17 cellular contexts compared by ENCODE assay signal in the genomic region with DNA sequence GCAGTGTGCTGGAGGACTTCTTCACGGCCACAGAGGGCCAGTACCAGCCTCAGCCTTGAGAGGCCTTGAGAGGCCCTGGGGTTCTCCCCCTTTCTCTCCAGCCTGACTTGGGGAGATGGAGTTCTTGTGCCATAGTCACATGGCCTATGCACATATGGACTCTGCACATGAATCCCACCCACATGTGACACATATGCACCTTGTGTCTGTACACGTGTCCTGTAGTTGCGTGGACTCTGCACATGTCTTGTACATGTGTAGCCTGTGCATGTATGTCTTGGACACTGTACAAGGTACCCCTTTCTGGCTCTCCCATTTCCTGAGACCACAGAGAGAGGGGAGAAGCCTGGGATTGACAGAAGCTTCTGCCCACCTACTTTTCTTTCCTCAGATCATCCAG. TPM values are rescaled to one million over a fixed set of nuclear protein-coding genes. Genes with fewer than 3 reads are reported as not detected.
DNase-seq lines count a peak whose midpoint lies in the region; ATAC-seq lines count a peak whose summit lies in the region.
"Had no signal": no experiment of that assay in that cellular context is flagged by ENCODE, and none has a peak within 500 bp of the region (broad histone marks: within the 10 kb centered on the region; RNA-seq: fewer than 3 reads in every experiment).

No MANE protein-coding gene starts in this region.

- no peak overlapping the region for H3K4me3 Mint-ChIP-seq in activated naive CD4-positive, alpha-beta T cell treated with anti-CD3 and anti-CD28 coated beads for 36 hours
- H3K4me3 Mint-ChIP-seq in CD4-positive, alpha-beta memory T cell, result no peak overlapping the region
- no peak overlapping the region for H3K4me3 Mint-ChIP-seq in activated naive CD8-positive, alpha-beta T cell treated with anti-CD3 and anti-CD28 coated beads, Interleukin-2, amount 50 U/mL, for 24 hours
- H3K4me3 Mint-ChIP-seq: CD4-positive, CD25-positive, alpha-beta regulatory T cell had no signal

- H3K4me1 ChIP-seq in CD4-positive, alpha-beta memory T cell (ENCODE audit: insufficient read depth, low read length), result peaks cover 9% of the 10 kb centered on the region
- no peaks in the 10 kb centered on the region for H3K4me1 ChIP-seq in neuronal stem cell (ENCODE audit: control insufficient read depth in 2 of 2, insufficient read depth in 1 of 2, low read depth in 1 of 2, low read length in 2 of 2)

- peak overlapping the region; percentile 56 for H4K8ac ChIP-seq in neuronal stem cell (ENCODE audit: low read depth, low read length)

- H4K91ac ChIP-seq in neuronal stem cell (ENCODE audit: low read depth, low read length, poor library complexity), result no peak overlapping the region

- H3K18ac ChIP-seq in neuronal stem cell (ENCODE audit: low read length), result peak overlapping the region; percentile 8

- no peak overlapping the region for H3K27ac ChIP-seq in CD4-positive, alpha-beta memory T cell (ENCODE audit: low read depth, low read length)
- no peak overlapping the region for H3K27ac ChIP-seq in neuronal stem cell (replicated peaks; ENCODE audit: low read length)
- H3K27ac ChIP-seq: BLaER1 treated with 17β-estradiol and CSF1 and Interleukin-3, amounts not matched to agents 10 nM and 100 nM; GM23248 had no signal

- H3K23ac ChIP-seq in neuronal stem cell (ENCODE audit: low read depth, low read length, poor library complexity), result no peak overlapping the region

- H3K4me3 ChIP-seq in CD4-positive, alpha-beta memory T cell (ENCODE audit: low read length in 2 of 2), result no peak overlapping the region
- no peak overlapping the region for H3K4me3 ChIP-seq in neuronal stem cell (ENCODE audit: low read length in 2 of 2)
- H3K4me3 ChIP-seq: BLaER1 treated with 17β-estradiol and CSF1 and Interleukin-3, amounts not matched to agents 10 nM and 100 nM; GM23248 had no signal

- WGBS in neuronal stem cell (ENCODE audit: extremely low coverage in 2 of 2, insufficient read length in 2 of 2, insufficient replicate concordance in 1 of 2), 2 donors, result no CpG with 5 or more reads among the region's 3 CpGs

- H3K27ac Mint-ChIP-seq in activated naive CD4-positive, alpha-beta T cell treated with anti-CD3 and anti-CD28 coated beads for 36 hours, result peak overlapping the region; percentile 4
- H3K27ac Mint-ChIP-seq in CD4-positive, alpha-beta memory T cell, result peak overlapping the region in 4 of 7 donors; percentile 6 to 47 (median 24)
- no peak overlapping the region for H3K27ac Mint-ChIP-seq in activated naive CD8-positive, alpha-beta T cell treated with anti-CD3 and anti-CD28 coated beads, Interleukin-2, amount 50 U/mL, for 24 hours

- POLR2A ChIA-PET in CD4-positive, alpha-beta memory T cell (lab: Charles Lee; ENCODE audit: partially characterized antibody), result interaction anchor here (1.0 to 11.3 kb wide), 2 partner anchors 11 to 34 kb away, joined by 3 to 226 read pairs; partner anchors contain the start of genes FAM167B and LCK

- H3K79me1 ChIP-seq in neuronal stem cell (ENCODE audit: low read depth, low read length), result no peaks in the 10 kb centered on the region

- H3K9ac ChIP-seq in neuronal stem cell (ENCODE audit: low read depth, low read length, poor library complexity), result no peak overlapping the region
- H3K9ac ChIP-seq: BLaER1 treated with 17β-estradiol and CSF1 and Interleukin-3, amounts not matched to agents 10 nM and 100 nM; GM23248 had no signal

- H3K36me3 ChIP-seq in CD4-positive, alpha-beta memory T cell (ENCODE audit: insufficient read depth, low read length), result peaks cover 41% of the 10 kb centered on the region
- no peaks in the 10 kb centered on the region for H3K36me3 ChIP-seq in neuronal stem cell (replicated peaks in 1 of 2; ENCODE audit: control insufficient read depth in 2 of 2, insufficient read depth in 2 of 2, low read length in 2 of 2)

- H3K36me3 Mint-ChIP-seq in activated naive CD4-positive, alpha-beta T cell treated with anti-CD3 and anti-CD28 coated beads for 36 hours (ENCODE audit: low read depth), result peaks cover 21% of the 10 kb centered on the region
- peaks cover 25 to 45% of the 10 kb centered on the region in 2 donors for H3K36me3 Mint-ChIP-seq in CD4-positive, alpha-beta memory T cell
- H3K36me3 Mint-ChIP-seq in activated naive CD8-positive, alpha-beta T cell treated with anti-CD3 and anti-CD28 coated beads, Interleukin-2, amount 50 U/mL, for 24 hours (ENCODE audit: low read depth), result peaks cover 23% of the 10 kb centered on the region

- ATAC-seq in activated naive CD8-positive, alpha-beta T cell treated with anti-CD3 and anti-CD28 coated beads, Interleukin-2, amount 50 U/mL, for 24 hours, result peak; percentile 15
- no peak for ATAC-seq in GM18519 (IDR thresholded peaks at IDR 0.05; ENCODE audit: low FRiP score, unreplicated experiment)
- ATAC-seq: HCT116 had no signal

- H2BK12ac ChIP-seq in neuronal stem cell (ENCODE audit: low read length), result no peak overlapping the region

- no peak overlapping the region for H2AFZ ChIP-seq in neuronal stem cell (ENCODE audit: low read length)
- H2AFZ ChIP-seq: GM23248 had no signal

- no peak overlapping the region for H3K4ac ChIP-seq in neuronal stem cell (ENCODE audit: low read length)

- H2BK120ac ChIP-seq in neuronal stem cell (ENCODE audit: low read depth, low read length), result no peak overlapping the region

- H2BK5ac ChIP-seq in neuronal stem cell (ENCODE audit: low read length), result no peak overlapping the region

- no peak overlapping the region for H3K14ac ChIP-seq in neuronal stem cell (ENCODE audit: low read length)

- H3K27me3 Mint-ChIP-seq in activated naive CD4-positive, alpha-beta T cell treated with anti-CD3 and anti-CD28 coated beads for 36 hours (ENCODE audit: low read depth), result no peaks in the 10 kb centered on the region
- H3K27me3 Mint-ChIP-seq in CD4-positive, alpha-beta memory T cell, result no peaks in the 10 kb centered on the region
- H3K27me3 Mint-ChIP-seq in activated naive CD8-positive, alpha-beta T cell treated with anti-CD3 and anti-CD28 coated beads, Interleukin-2, amount 50 U/mL, for 24 hours, result no peaks in the 10 kb centered on the region
- H3K27me3 Mint-ChIP-seq: CD4-positive, CD25-positive, alpha-beta regulatory T cell had no signal

- intact Hi-C loops in activated naive CD4-positive, alpha-beta T cell treated with anti-CD3 and anti-CD28 coated beads for 36 hours (cut with micrococcal nuclease), result no loop called here
- intact Hi-C loops in CD4-positive, alpha-beta memory T cell (cut with micrococcal nuclease), result no loop called here

- H2BK15ac ChIP-seq in neuronal stem cell (ENCODE audit: low read length), result no peak overlapping the region

- H3K4me2 ChIP-seq in neuronal stem cell (ENCODE audit: insufficient read depth, low read length, poor library complexity, severe bottlenecking), result no peak overlapping the region
- H3K4me2 ChIP-seq: BLaER1 treated with 17β-estradiol and CSF1 and Interleukin-3, amounts not matched to agents 10 nM and 100 nM had no signal

- no peak overlapping the region for H2AK5ac ChIP-seq in neuronal stem cell (ENCODE audit: low read depth, low read length)

- no peaks in the 10 kb centered on the region for H3K9me3 ChIP-seq in CD4-positive, alpha-beta memory T cell (ENCODE audit: control insufficient read depth in 1 of 2, low read length in 2 of 2)
- no peaks in the 10 kb centered on the region for H3K9me3 ChIP-seq in neuronal stem cell (replicated peaks in 1 of 2; ENCODE audit: control insufficient read depth in 2 of 2, insufficient read depth in 1 of 2, low read depth in 1 of 2, low read length in 2 of 2)
- H3K9me3 ChIP-seq: BLaER1 treated with 17β-estradiol and CSF1 and Interleukin-3, amounts not matched to agents 10 nM and 100 nM had no signal

- CTCF ChIA-PET in activated naive CD4-positive, alpha-beta T cell treated with anti-CD3 and anti-CD28 coated beads for 36 hours (lab: Charles Lee), result no interaction called here
- CTCF ChIA-PET in CD4-positive, alpha-beta memory T cell (lab: Charles Lee; ENCODE audit: partially characterized antibody), result interaction anchor here (3.5 kb wide), 1 partner anchor 36 kb away, joined by 19 read pairs; no protein-coding TSS in a partner anchor

- H3K9me3 Mint-ChIP-seq in activated naive CD4-positive, alpha-beta T cell treated with anti-CD3 and anti-CD28 coated beads for 36 hours, result no peaks in the 10 kb centered on the region
- H3K9me3 Mint-ChIP-seq in CD4-positive, alpha-beta memory T cell, result peaks cover 0 to 1% (median 0%) of the 10 kb centered on the region in 8 donors
- no peaks in the 10 kb centered on the region for H3K9me3 Mint-ChIP-seq in activated naive CD8-positive, alpha-beta T cell treated with anti-CD3 and anti-CD28 coated beads, Interleukin-2, amount 50 U/mL, for 24 hours
- H3K9me3 Mint-ChIP-seq: CD4-positive, CD25-positive, alpha-beta regulatory T cell had no signal

- H3K4me1 Mint-ChIP-seq in activated naive CD4-positive, alpha-beta T cell treated with anti-CD3 and anti-CD28 coated beads for 36 hours (ENCODE audit: low read depth), result peaks cover 5% of the 10 kb centered on the region
- H3K4me1 Mint-ChIP-seq in CD4-positive, alpha-beta memory T cell, result peaks cover 2 to 7% (median 6%) of the 10 kb centered on the region in 4 donors
- H3K4me1 Mint-ChIP-seq in activated naive CD8-positive, alpha-beta T cell treated with anti-CD3 and anti-CD28 coated beads, Interleukin-2, amount 50 U/mL, for 24 hours, result peaks cover 7% of the 10 kb centered on the region

- DNase-seq in activated naive CD4-positive, alpha-beta T cell treated with anti-CD3 and anti-CD28 coated beads for 36 hours, result no peak
- DNase-seq in activated naive CD4-positive, alpha-beta T cell treated with Interleukin-2 at 50 U/mL for 16 hours, result no peak
- no peak for DNase-seq in CD4-positive, alpha-beta memory T cell
- DNase-seq in activated naive CD8-positive, alpha-beta T cell treated with anti-CD3 and anti-CD28 coated beads, Interleukin-2, amount 50 U/mL, for 24 hours, result no peak
- no peak for DNase-seq in neuronal stem cell (ENCODE audit: low spot score)
- DNase-seq in stimulated activated naive CD4-positive, alpha-beta T cell (lab: John Stamatoyannopoulos, UW), result no peak
- DNase-seq in amniotic stem cell (lab: John Stamatoyannopoulos, UW), result no peak
- DNase-seq: ACHN; Calu3; CD4-positive, CD25-positive, alpha-beta regulatory T cell; DMS 273 treated with DMSO at 0.1 percent for 48 hours; GM23248 had no signal

- no peaks in the 10 kb centered on the region for H3K27me3 ChIP-seq in CD4-positive, alpha-beta memory T cell (ENCODE audit: insufficient read depth, low read length)
- H3K27me3 ChIP-seq in neuronal stem cell (ENCODE audit: control insufficient read depth in 3 of 3, insufficient read depth in 3 of 3, low read depth in 1 of 3, low read length in 3 of 3), result no peaks in the 10 kb centered on the region
- H3K27me3 ChIP-seq: BLaER1 treated with 17β-estradiol and CSF1 and Interleukin-3, amounts not matched to agents 10 nM and 100 nM had no signal

RNA-seq across cellular contexts. Expression of gene HDAC1, which starts 6.2 kb away (rescaled TPM):
- 100 to 1,000 TPM; 111 to 120 TPM for total RNA-seq in activated naive CD4-positive, alpha-beta T cell treated with anti-CD3 and anti-CD28 coated beads for 36 hours
- 100 to 1,000 TPM; 174 to 190 TPM for total RNA-seq in CD4-positive, alpha-beta memory T cell
- polyA plus RNA-seq in CD4-positive, alpha-beta memory T cell, result 100 to 1,000 TPM; 169 to 185 TPM
- 85.9 TPM for polyA plus RNA-seq in neuronal stem cell (2013, experiment 1 of 2)
- 84.7 TPM for polyA plus RNA-seq in neuronal stem cell (2013, experiment 2 of 2)

RNA-seq across cellular contexts. Expression of gene LCK, which starts 34.6 kb away (rescaled TPM):
- 100 to 1,000 TPM; 156 to 164 TPM for total RNA-seq in activated naive CD4-positive, alpha-beta T cell treated with anti-CD3 and anti-CD28 coated beads for 36 hours
- total RNA-seq in CD4-positive, alpha-beta memory T cell, result 100 to 1,000 TPM; 431 to 436 TPM
- polyA plus RNA-seq in CD4-positive, alpha-beta memory T cell, result 1,000 to 10,000 TPM in 1 of 2 donors, 100 to 1,000 TPM in 1; 779 to 1,233 TPM
- polyA plus RNA-seq in neuronal stem cell (2013, experiment 1 of 2), result 0.01 TPM
- 0.08 TPM for polyA plus RNA-seq in neuronal stem cell (2013, experiment 2 of 2)
- total RNA-seq: A172, GM23248 had no signal
- polyA plus RNA-seq: GM23248 had no signal

RNA-seq across cellular contexts. Expression of gene FAM167B, which starts 38.6 kb away (rescaled TPM):
- total RNA-seq in activated naive CD4-positive, alpha-beta T cell treated with anti-CD3 and anti-CD28 coated beads for 36 hours, result under 1 TPM; 0.38 to 0.42 TPM
- total RNA-seq in CD4-positive, alpha-beta memory T cell, result 1 to 10 TPM in 1 of 2 experiments, under 1 TPM in 1; 0.50 to 1.2 TPM
- not detected for polyA plus RNA-seq in CD4-positive, alpha-beta memory T cell
- polyA plus RNA-seq in neuronal stem cell (2013, experiment 1 of 2), result 4.3 TPM
- 4.2 TPM for polyA plus RNA-seq in neuronal stem cell (2013, experiment 2 of 2)
- total RNA-seq: Daoy had no signal
- polyA plus RNA-seq: CD4-positive, CD25-positive, alpha-beta regulatory T cell had no signal

RNA-seq across cellular contexts. Expression of gene MARCKSL1, which starts 50.4 kb away (rescaled TPM):
- 10 to 100 TPM; 14.4 to 15.9 TPM for total RNA-seq in activated naive CD4-positive, alpha-beta T cell treated with anti-CD3 and anti-CD28 coated beads for 36 hours
- total RNA-seq in CD4-positive, alpha-beta memory T cell, result 10 to 100 TPM; 46.5 to 47.3 TPM
- 10 to 100 TPM; 74.5 to 75.9 TPM for polyA plus RNA-seq in CD4-positive, alpha-beta memory T cell
- polyA plus RNA-seq in neuronal stem cell (2013, experiment 1 of 2), result 808 TPM
- 809 TPM for polyA plus RNA-seq in neuronal stem cell (2013, experiment 2 of 2)
